ENCODE assay signal across 23 cellular contexts in genomic region chr12:127562781-127563180, GRCh38.
DNase-seq lines count a peak whose midpoint lies in the region; TF ChIP-seq lines count a peak whose summit lies in the region.
"Had no signal": no experiment of that assay in that cellular context is flagged by ENCODE, and none has a peak within 500 bp of the region (broad histone marks: within the 10 kb centered on the region; RNA-seq: fewer than 3 reads in every experiment).

No MANE protein-coding gene starts in this region.

- peaks cover 33% of the 10 kb centered on the region for H3K4me1 Mint-ChIP-seq in activated CD4-positive, alpha-beta T cell treated with anti-CD3 and anti-CD28 coated beads, Interleukin-2, amount 10 ng/mL, durations not matched to agents 24 days and 14 days
- H3K4me1 Mint-ChIP-seq: GM23338 had no signal

- TF ChIP-seq RAD21 in neural cell (conservative IDR thresholded peaks at IDR 0.05): no peak

- H3K9me2 ChIP-seq in neural cell (ENCODE audit: insufficient read depth, low read length): no peaks in the 10 kb centered on the region

- H4K20me1 ChIP-seq in neural cell (ENCODE audit: insufficient read depth): no peaks in the 10 kb centered on the region
- H4K20me1 ChIP-seq: BLaER1 had no signal

- TF ChIP-seq CTCF in neural cell (IDR thresholded peaks at IDR 0.05; ENCODE audit: poor library complexity, severe bottlenecking) (no peak), foreskin fibroblast (IDR thresholded peaks at IDR 0.05; ENCODE audit: low read depth, low read length) (no peak), right atrium auricular region (IDR thresholded peaks at IDR 0.05) (no peak)

- peaks cover 34% of the 10 kb centered on the region for H3K9me3 Mint-ChIP-seq in activated CD4-positive, alpha-beta T cell treated with anti-CD3 and anti-CD28 coated beads, Interleukin-2, amount 10 ng/mL, durations not matched to agents 24 days and 14 days

- no peak overlapping the region for H2AFZ ChIP-seq in neural cell (ENCODE audit: low read depth, low read length)
- H2AFZ ChIP-seq: GM23338 had no signal

- H3K27ac ChIP-seq in neural cell (ENCODE audit: low read length): peak overlapping the region; percentile 1
- no peak overlapping the region for H3K27ac ChIP-seq in right atrium auricular region
- H3K27ac ChIP-seq: BLaER1, HL-60, SK-N-MC had no signal

- no peaks in the 10 kb centered on the region for H3K4me1 ChIP-seq in right atrium auricular region

- H3K4me3 ChIP-seq in neural cell (ENCODE audit: low read length) (no peak overlapping the region), foreskin fibroblast (ENCODE audit: low read depth in 1 of 2, low read length in 2 of 2) (no peak overlapping the region), right atrium auricular region (no peak overlapping the region)
- H3K4me3 ChIP-seq: BLaER1, GM12878, GM23338, SK-N-MC had no signal

- no peaks in the 10 kb centered on the region for H3F3A ChIP-seq in neural cell (ENCODE audit: insufficient read depth, low read length, poor library complexity, severe bottlenecking)

- no peak overlapping the region for H3K4me2 ChIP-seq in neural cell (ENCODE audit: low read length)
- H3K4me2 ChIP-seq: BLaER1, GM23338 had no signal

- peak overlapping the region; percentile 29 for H3K27ac Mint-ChIP-seq in activated CD4-positive, alpha-beta T cell treated with anti-CD3 and anti-CD28 coated beads, Interleukin-2, amount 10 ng/mL, durations not matched to agents 24 days and 14 days
- H3K27ac Mint-ChIP-seq: CD4-positive, CD25-positive, alpha-beta regulatory T cell; GM23338; H9 had no signal

- no peak overlapping the region for H3K9ac ChIP-seq in neural cell (ENCODE audit: low read length)
- H3K9ac ChIP-seq: BLaER1 had no signal

- H3K27me3 Mint-ChIP-seq in activated CD4-positive, alpha-beta T cell treated with anti-CD3 and anti-CD28 coated beads, Interleukin-2, amount 10 ng/mL, durations not matched to agents 24 days and 14 days: no peaks in the 10 kb centered on the region
- H3K27me3 Mint-ChIP-seq: CD4-positive, CD25-positive, alpha-beta regulatory T cell had no signal

- peaks cover 14% of the 10 kb centered on the region for H3K36me3 Mint-ChIP-seq in activated CD4-positive, alpha-beta T cell treated with anti-CD3 and anti-CD28 coated beads, Interleukin-2, amount 10 ng/mL, durations not matched to agents 24 days and 14 days (ENCODE audit: low read depth)
- H3K36me3 Mint-ChIP-seq: CD4-positive, CD25-positive, alpha-beta regulatory T cell had no signal

- DNase-seq in activated CD4-positive, alpha-beta T cell treated with anti-CD3 and anti-CD28 coated beads, Interleukin-2, amount 10 ng/mL, durations not matched to agents 24 days and 14 days: peak; percentile 60
- DNase-seq in activated CD4-positive, alpha-beta T cell treated with anti-CD3 and anti-CD28 coated beads for 1 hour: no peak
- DNase-seq in KG1 (lab: John Stamatoyannopoulos, UW): peak; percentile 11
- DNase-seq in RPMI7951 (ENCODE audit: low read depth): peak; percentile 42
- no peak for DNase-seq in foreskin fibroblast
- DNase-seq in NCI-H446 treated with DMSO at 0.1 percent for 48 hours (lab: John Stamatoyannopoulos, UW): no peak
- DNase-seq in right atrium auricular region (ENCODE audit: low spot score): no peak
- DNase-seq: CD4-positive, CD25-positive, alpha-beta regulatory T cell; COR-L47; H9; Karpas-422; NCI-H1092 treated with DMSO at 0.1 percent for 48 hours; NCI-H1436; NCI-H2107; NCI-H526; NCI-H82; SHP77 treated with DMSO at 0.1 percent for 48 hours had no signal

- no peak overlapping the region for H3K4me3 Mint-ChIP-seq in activated CD4-positive, alpha-beta T cell treated with anti-CD3 and anti-CD28 coated beads, Interleukin-2, amount 10 ng/mL, durations not matched to agents 24 days and 14 days
- H3K4me3 Mint-ChIP-seq: CD4-positive, CD25-positive, alpha-beta regulatory T cell; GM23338; H9 had no signal

- no peaks in the 10 kb centered on the region for H3K27me3 ChIP-seq in neural cell (ENCODE audit: insufficient read depth, low read depth, low read length)
- no peaks in the 10 kb centered on the region for H3K27me3 ChIP-seq in right atrium auricular region
- H3K27me3 ChIP-seq: BLaER1 had no signal

- no peak for TF ChIP-seq EP300 in neural cell (conservative IDR thresholded peaks at IDR 0.05; ENCODE audit: poor library complexity, severe bottlenecking)

- H3K9me3 ChIP-seq in neural cell (ENCODE audit: low read length): no peaks in the 10 kb centered on the region
- no peaks in the 10 kb centered on the region for H3K9me3 ChIP-seq in right atrium auricular region

- H3K79me2 ChIP-seq in neural cell (replicated peaks; ENCODE audit: insufficient read depth, low read length): no peaks in the 10 kb centered on the region

- no peaks in the 10 kb centered on the region for H3K36me3 ChIP-seq in neural cell (ENCODE audit: insufficient read depth, low read length)
- no peaks in the 10 kb centered on the region for H3K36me3 ChIP-seq in right atrium auricular region
- H3K36me3 ChIP-seq: BLaER1 had no signal

- intact Hi-C loops in activated CD4-positive, alpha-beta T cell treated with anti-CD3 and anti-CD28 coated beads, Interleukin-2, amount 10 ng/mL, durations not matched to agents 24 days and 14 days (cut with micrococcal nuclease): no loop called here

TF ChIP-seq in neural cell, 6 proteins besides CTCF, POLR2A, EP300 and RAD21:
- TF ChIP-seq MXI1 (conservative IDR thresholded peaks at IDR 0.05; ENCODE audit: poor library complexity, severe bottlenecking): no peak
- TF ChIP-seq, protein P1, sequence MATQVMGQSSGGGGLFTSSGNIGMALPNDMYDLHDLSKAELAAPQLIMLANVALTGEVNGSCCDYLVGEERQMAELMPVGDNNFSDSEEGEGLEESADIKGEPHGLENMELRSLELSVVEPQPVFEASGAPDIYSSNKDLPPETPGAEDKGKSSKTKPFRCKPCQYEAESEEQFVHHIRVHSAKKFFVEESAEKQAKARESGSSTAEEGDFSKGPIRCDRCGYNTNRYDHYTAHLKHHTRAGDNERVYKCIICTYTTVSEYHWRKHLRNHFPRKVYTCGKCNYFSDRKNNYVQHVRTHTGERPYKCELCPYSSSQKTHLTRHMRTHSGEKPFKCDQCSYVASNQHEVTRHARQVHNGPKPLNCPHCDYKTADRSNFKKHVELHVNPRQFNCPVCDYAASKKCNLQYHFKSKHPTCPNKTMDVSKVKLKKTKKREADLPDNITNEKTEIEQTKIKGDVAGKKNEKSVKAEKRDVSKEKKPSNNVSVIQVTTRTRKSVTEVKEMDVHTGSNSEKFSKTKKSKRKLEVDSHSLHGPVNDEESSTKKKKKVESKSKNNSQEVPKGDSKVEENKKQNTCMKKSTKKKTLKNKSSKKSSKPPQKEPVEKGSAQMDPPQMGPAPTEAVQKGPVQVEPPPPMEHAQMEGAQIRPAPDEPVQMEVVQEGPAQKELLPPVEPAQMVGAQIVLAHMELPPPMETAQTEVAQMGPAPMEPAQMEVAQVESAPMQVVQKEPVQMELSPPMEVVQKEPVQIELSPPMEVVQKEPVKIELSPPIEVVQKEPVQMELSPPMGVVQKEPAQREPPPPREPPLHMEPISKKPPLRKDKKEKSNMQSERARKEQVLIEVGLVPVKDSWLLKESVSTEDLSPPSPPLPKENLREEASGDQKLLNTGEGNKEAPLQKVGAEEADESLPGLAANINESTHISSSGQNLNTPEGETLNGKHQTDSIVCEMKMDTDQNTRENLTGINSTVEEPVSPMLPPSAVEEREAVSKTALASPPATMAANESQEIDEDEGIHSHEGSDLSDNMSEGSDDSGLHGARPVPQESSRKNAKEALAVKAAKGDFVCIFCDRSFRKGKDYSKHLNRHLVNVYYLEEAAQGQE (IDR thresholded peaks at IDR 0.05; ENCODE audit: borderline replicate concordance): no peak
- no peak for TF ChIP-seq TAF1 (IDR thresholded peaks at IDR 0.05; ENCODE audit: low read depth)
- TF ChIP-seq POLR2AphosphoS5 (IDR thresholded peaks at IDR 0.05): no peak
- no peak for TF ChIP-seq SMC3 (conservative IDR thresholded peaks at IDR 0.05; ENCODE audit: poor library complexity)
- no peak for TF ChIP-seq EZH2 (IDR thresholded peaks at IDR 0.05; ENCODE audit: borderline replicate concordance, insufficient read depth, low read length, poor library complexity, severe bottlenecking)

Comparison
In these comparisons a context has a peak if more than half of its experiments do, and no peak if none do; other contexts are left out.
1. DNase-seq: peak in activated CD4-positive, alpha-beta T cell treated with anti-CD3 and anti-CD28 coated beads, Interleukin-2, amount 10 ng/mL, durations not matched to agents 24 days and 14 days (single experiment), KG1 (single experiment) and RPMI7951 (single experiment); none in activated CD4-positive, alpha-beta T cell treated with anti-CD3 and anti-CD28 coated beads for 1 hour (single experiment), foreskin fibroblast (0 of 2), NCI-H446 treated with DMSO at 0.1 percent for 48 hours (single experiment) and right atrium auricular region (single experiment).